Comparison of ENCODE assay signal across 1 cellular context in genomic region chr4:121373841-121374240, GRCh38.
TF ChIP-seq lines count a peak whose summit lies in the region.

No MANE protein-coding gene starts in this region.

TF ChIP-seq in GM12878, 131 proteins besides CTCF, POLR2A, EP300 and RAD21:
- TF ChIP-seq BHLHE40 (IDR thresholded peaks at IDR 0.05; ENCODE audit: borderline replicate concordance in 1 of 2, low read depth in 2 of 2, low read length in 1 of 2), result no peak
- TF ChIP-seq MTA3 (IDR thresholded peaks at IDR 0.05; ENCODE audit: borderline replicate concordance, low read length), result no peak
- TF ChIP-seq ZNF622 (IDR thresholded peaks at IDR 0.05), result no peak
- TF ChIP-seq, protein P1, sequence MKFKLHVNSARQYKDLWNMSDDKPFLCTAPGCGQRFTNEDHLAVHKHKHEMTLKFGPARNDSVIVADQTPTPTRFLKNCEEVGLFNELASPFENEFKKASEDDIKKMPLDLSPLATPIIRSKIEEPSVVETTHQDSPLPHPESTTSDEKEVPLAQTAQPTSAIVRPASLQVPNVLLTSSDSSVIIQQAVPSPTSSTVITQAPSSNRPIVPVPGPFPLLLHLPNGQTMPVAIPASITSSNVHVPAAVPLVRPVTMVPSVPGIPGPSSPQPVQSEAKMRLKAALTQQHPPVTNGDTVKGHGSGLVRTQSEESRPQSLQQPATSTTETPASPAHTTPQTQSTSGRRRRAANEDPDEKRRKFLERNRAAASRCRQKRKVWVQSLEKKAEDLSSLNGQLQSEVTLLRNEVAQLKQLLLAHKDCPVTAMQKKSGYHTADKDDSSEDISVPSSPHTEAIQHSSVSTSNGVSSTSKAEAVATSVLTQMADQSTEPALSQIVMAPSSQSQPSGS (IDR thresholded peaks at IDR 0.05; ENCODE audit: low read length), result no peak
- no peak for TF ChIP-seq CREM (IDR thresholded peaks at IDR 0.05; ENCODE audit: low read depth)
- TF ChIP-seq HDGF (IDR thresholded peaks at IDR 0.05), result no peak
- no peak for TF ChIP-seq KDM1A (IDR thresholded peaks at IDR 0.05; ENCODE audit: borderline replicate concordance)
- TF ChIP-seq MEF2B (IDR thresholded peaks at IDR 0.05; ENCODE audit: partially characterized antibody, poor library complexity, severe bottlenecking), result no peak
- no peak for TF ChIP-seq KAT2A (conservative IDR thresholded peaks at IDR 0.05; ENCODE audit: control insufficient read depth, low read depth, low read length)
- TF ChIP-seq RUNX3 (IDR thresholded peaks at IDR 0.05; ENCODE audit: low read length), result no peak
- TF ChIP-seq TCF3 (IDR thresholded peaks at IDR 0.05; ENCODE audit: borderline replicate concordance, insufficient read depth, low read depth, low read length), result no peak
- no peak for TF ChIP-seq CBX5 (IDR thresholded peaks at IDR 0.05; ENCODE audit: low read depth)
- TF ChIP-seq IKZF1 (conservative IDR thresholded peaks at IDR 0.05), result no peak
- TF ChIP-seq ZNF687 (IDR thresholded peaks at IDR 0.05), result no peak
- no peak for TF ChIP-seq SREBF2 (IDR thresholded peaks at IDR 0.05; ENCODE audit: low read length)
- TF ChIP-seq JUND (IDR thresholded peaks at IDR 0.05; ENCODE audit: low read depth, low read length), result no peak
- TF ChIP-seq IKZF2 (IDR thresholded peaks at IDR 0.05), result no peak
- TF ChIP-seq, protein P2, sequence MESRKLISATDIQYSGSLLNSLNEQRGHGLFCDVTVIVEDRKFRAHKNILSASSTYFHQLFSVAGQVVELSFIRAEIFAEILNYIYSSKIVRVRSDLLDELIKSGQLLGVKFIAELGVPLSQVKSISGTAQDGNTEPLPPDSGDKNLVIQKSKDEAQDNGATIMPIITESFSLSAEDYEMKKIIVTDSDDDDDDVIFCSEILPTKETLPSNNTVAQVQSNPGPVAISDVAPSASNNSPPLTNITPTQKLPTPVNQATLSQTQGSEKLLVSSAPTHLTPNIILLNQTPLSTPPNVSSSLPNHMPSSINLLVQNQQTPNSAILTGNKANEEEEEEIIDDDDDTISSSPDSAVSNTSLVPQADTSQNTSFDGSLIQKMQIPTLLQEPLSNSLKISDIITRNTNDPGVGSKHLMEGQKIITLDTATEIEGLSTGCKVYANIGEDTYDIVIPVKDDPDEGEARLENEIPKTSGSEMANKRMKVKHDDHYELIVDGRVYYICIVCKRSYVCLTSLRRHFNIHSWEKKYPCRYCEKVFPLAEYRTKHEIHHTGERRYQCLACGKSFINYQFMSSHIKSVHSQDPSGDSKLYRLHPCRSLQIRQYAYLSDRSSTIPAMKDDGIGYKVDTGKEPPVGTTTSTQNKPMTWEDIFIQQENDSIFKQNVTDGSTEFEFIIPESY (IDR thresholded peaks at IDR 0.05), result no peak
TF ChIP-seq in GM12878: peak in this region for 0.
